21 cellular contexts compared by ENCODE assay signal in the genomic region with DNA sequence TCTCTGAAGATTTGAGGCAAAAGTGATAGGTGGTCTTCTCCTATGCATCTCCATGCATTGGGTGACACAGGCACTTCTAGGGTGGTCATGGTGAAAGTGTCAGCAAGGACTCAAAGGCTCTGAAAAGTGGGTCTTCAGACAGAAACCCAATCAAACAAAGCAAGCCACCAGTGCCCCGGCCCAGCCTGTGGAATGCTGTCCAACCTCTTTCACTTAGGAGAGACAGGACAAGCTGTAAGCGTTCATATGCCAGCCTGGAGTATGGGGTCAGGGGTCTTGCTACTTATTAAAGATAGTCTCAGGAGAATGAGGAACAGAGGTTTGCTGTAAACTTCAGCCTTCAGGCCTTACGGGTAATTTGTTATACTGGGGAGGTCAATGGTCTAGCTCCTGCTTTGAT.
"Had no signal": no experiment of that assay in that cellular context is flagged by ENCODE, and none has a peak within 500 bp of the region (broad histone marks: within the 10 kb centered on the region; RNA-seq: fewer than 3 reads in every experiment).

No MANE protein-coding gene starts in this region.

- H3K4me3 Mint-ChIP-seq: activated T-cell treated with anti-CD3 and anti-CD28 coated beads, Interleukin-2, amount 50 U/mL, for 24 hours; T-helper 1 cell treated with Interleukin-12 subunit alpha and Interleukin-12 subunit beta and Interleukin-4 antibody, amounts not matched to agents 30 μg/mL and 1 μg/mL, for 36 hours had no signal

- H3K27me3 ChIP-seq: esophagus muscularis mucosa, tibial nerve, uterus had no signal

- H3K27ac ChIP-seq: breast epithelium, esophagus muscularis mucosa, parathyroid adenoma, tibial nerve, VCaP had no signal

- H3K79me2 ChIP-seq: parathyroid adenoma had no signal

- DNase-seq: activated CD4-positive, alpha-beta T cell treated with anti-CD3 and anti-CD28 coated beads for 4 hours; activated CD4-positive, alpha-beta T cell treated with anti-CD3 and anti-CD28 coated beads, Interleukin-2, amount 50 U/mL, for 48 hours; activated CD8-positive, alpha-beta memory T cell treated with anti-CD3 and anti-CD28 coated beads for 24 hours; activated gamma-delta T cell treated with Interleukin-2 at 50 U/mL for 16 hours; activated naive CD4-positive, alpha-beta T cell treated with anti-CD3 and anti-CD28 coated beads, Interleukin-2, amount 50 U/mL, for 16 hours; activated T-cell treated with anti-CD3 and anti-CD28 coated beads, Interleukin-2, amount 50 U/mL, for 24 hours; amniotic stem cell; central memory CD4-positive, alpha-beta T cell; foreskin melanocyte; left ventricle myocardium superior; mucosa of descending colon; stimulated activated CD4-positive, alpha-beta T cell treated with anti-CD3 and anti-CD28 coated beads, Interleukin-2, amount 100 ng/mL, for 48 hours; stimulated activated naive CD4-positive, alpha-beta T cell treated with Interleukin-2 at 50 U/mL for 16 hours; T-helper 9 cell had no signal

- H3K9me3 ChIP-seq: breast epithelium, esophagus muscularis mucosa, mucosa of descending colon, tibial nerve, uterus had no signal

- H3K36me3 ChIP-seq: breast epithelium, esophagus muscularis mucosa, tibial nerve, uterus had no signal

- H3K4me3 ChIP-seq: breast epithelium, esophagus muscularis mucosa, mucosa of descending colon, tibial nerve, uterus had no signal

- H2AFZ ChIP-seq: parathyroid adenoma had no signal

- H3K27ac Mint-ChIP-seq: T-helper 1 cell treated with Interleukin-12 subunit alpha and Interleukin-12 subunit beta and Interleukin-4 antibody, amounts not matched to agents 30 μg/mL and 1 μg/mL, for 36 hours had no signal

- H3K9ac ChIP-seq: parathyroid adenoma had no signal

- H3K9me3 Mint-ChIP-seq: activated T-cell treated with anti-CD3 and anti-CD28 coated beads, Interleukin-2, amount 50 U/mL, for 24 hours; T-helper 1 cell treated with Interleukin-12 subunit alpha and Interleukin-12 subunit beta and Interleukin-4 antibody, amounts not matched to agents 30 μg/mL and 1 μg/mL, for 36 hours had no signal

- H3K4me1 ChIP-seq: breast epithelium, uterus had no signal
